ENCODE assay signal across 16 cellular contexts in the genomic region with DNA sequence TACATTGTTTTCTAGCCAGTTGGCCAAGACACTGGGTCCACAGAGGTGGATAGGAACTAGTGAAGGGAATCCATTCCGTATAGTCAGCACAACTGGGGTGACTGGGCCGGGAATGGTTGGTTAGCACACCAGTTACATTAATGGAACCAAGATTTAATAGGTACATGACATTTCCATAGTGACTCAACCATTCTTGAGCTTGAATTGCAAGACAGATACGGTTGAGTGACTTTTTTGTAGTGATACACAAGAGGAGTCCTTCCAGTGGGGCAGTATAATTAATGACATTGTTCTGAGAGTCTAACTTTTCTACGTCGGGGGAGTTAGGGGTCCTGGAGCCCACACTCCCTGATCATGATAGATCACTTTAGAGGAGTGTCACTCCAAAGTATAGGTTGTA.
DNase-seq lines count a peak whose midpoint lies in the region; ATAC-seq, FAIRE-seq and TF ChIP-seq lines count a peak whose summit lies in the region.
"Had no signal": no experiment of that assay in that cellular context is flagged by ENCODE, and none has a peak within 500 bp of the region (broad histone marks: within the 10 kb centered on the region; RNA-seq: fewer than 3 reads in every experiment).

No MANE protein-coding gene starts in this region.

- H3K4me3 Mint-ChIP-seq in activated CD8-positive, alpha-beta memory T cell treated with anti-CD3 and anti-CD28 coated beads, Interleukin-2, amount 10 ng/mL, durations not matched to agents 7 days and 5 days, result no peak overlapping the region
- H3K4me3 Mint-ChIP-seq: B cell; CD8-positive, alpha-beta memory T cell had no signal

- H3K36me3 Mint-ChIP-seq in activated CD8-positive, alpha-beta memory T cell treated with anti-CD3 and anti-CD28 coated beads, Interleukin-2, amount 10 ng/mL, durations not matched to agents 7 days and 5 days, result no peaks in the 10 kb centered on the region
- H3K36me3 Mint-ChIP-seq: CD8-positive, alpha-beta memory T cell had no signal

- H3K9me3 Mint-ChIP-seq in activated CD8-positive, alpha-beta memory T cell treated with anti-CD3 and anti-CD28 coated beads, Interleukin-2, amount 10 ng/mL, durations not matched to agents 7 days and 5 days (ENCODE audit: low read depth), result no peaks in the 10 kb centered on the region
- H3K9me3 Mint-ChIP-seq: CD8-positive, alpha-beta memory T cell had no signal

- FAIRE-seq in RCC 7860 (lab: Jason Lieb, UNC) (peak; percentile 21), GM12891 (lab: Jason Lieb, UNC) (no peak)
- FAIRE-seq: D721Med, G401.6, GM12892, GM18507 had no signal

- H3K36me3 ChIP-seq in HEK293 (ENCODE audit: control insufficient read depth in 2 of 2, insufficient read depth in 1 of 2, low read length in 2 of 2), result no peaks in the 10 kb centered on the region
- H3K36me3 ChIP-seq: BLaER1 treated with 17β-estradiol and CSF1 and Interleukin-3, amounts not matched to agents 10 nM and 100 nM; HAP-1 had no signal

- H3K27ac ChIP-seq in HEK293 (ENCODE audit: extremely low read depth, low read depth, low read length), result no peak overlapping the region
- H3K27ac ChIP-seq: BLaER1 treated with 17β-estradiol and CSF1 and Interleukin-3, amounts not matched to agents 10 nM and 100 nM; GM23248 had no signal

- H3K4me1 ChIP-seq in HEK293 (ENCODE audit: control insufficient read depth, insufficient read depth, low read length), result no peaks in the 10 kb centered on the region; the same call in 1 of the 2 replicates
- H3K4me1 ChIP-seq: HAP-1 had no signal

- H3K4me1 Mint-ChIP-seq in activated CD8-positive, alpha-beta memory T cell treated with anti-CD3 and anti-CD28 coated beads, Interleukin-2, amount 10 ng/mL, durations not matched to agents 7 days and 5 days, result no peaks in the 10 kb centered on the region
- H3K4me1 Mint-ChIP-seq: CD8-positive, alpha-beta memory T cell had no signal

- CTCF ChIA-PET in HEK293 (lab: Yijun Ruan, JAX), result interaction anchor here (3.3 kb wide), 1 partner anchor 9 kb away, joined by 20 read pairs; no protein-coding TSS in a partner anchor
- CTCF ChIA-PET in activated CD8-positive, alpha-beta memory T cell treated with anti-CD3 and anti-CD28 coated beads, Interleukin-2, amount 10 ng/mL, durations not matched to agents 7 days and 5 days (lab: Charles Lee), result interaction anchor here (1.8 kb wide), 1 partner anchor 8 kb away, joined by 4 read pairs; no protein-coding TSS in a partner anchor

- no peak for ATAC-seq in activated CD8-positive, alpha-beta memory T cell treated with anti-CD3 and anti-CD28 coated beads, Interleukin-2, amount 10 ng/mL, durations not matched to agents 7 days and 5 days

- no peaks in the 10 kb centered on the region for H3K9me3 ChIP-seq in HEK293 (ENCODE audit: control insufficient read depth, insufficient read depth, low read depth, low read length)
- H3K9me3 ChIP-seq: BLaER1 treated with 17β-estradiol and CSF1 and Interleukin-3, amounts not matched to agents 10 nM and 100 nM; HAP-1 had no signal

- TF ChIP-seq CTCF in HEK293 (tag by site-specific recombination; IDR thresholded peaks at IDR 0.05), result no peak

- POLR2A ChIA-PET in HEK293 (lab: Yijun Ruan, JAX), result no interaction called here

- no peak overlapping the region for H3K4me3 ChIP-seq in HEK293 (ENCODE audit: low read depth, low read length)
- H3K4me3 ChIP-seq: BLaER1 treated with 17β-estradiol and CSF1 and Interleukin-3, amounts not matched to agents 10 nM and 100 nM; GM23248; HAP-1 had no signal

- no peak overlapping the region for H3K27ac Mint-ChIP-seq in activated CD8-positive, alpha-beta memory T cell treated with anti-CD3 and anti-CD28 coated beads, Interleukin-2, amount 10 ng/mL, durations not matched to agents 7 days and 5 days
- H3K27ac Mint-ChIP-seq: B cell; CD8-positive, alpha-beta memory T cell had no signal

- no peak for TF ChIP-seq POLR2A in GM12891 (IDR thresholded peaks at IDR 0.05; ENCODE audit: low read depth, low read length)

- H3K27me3 Mint-ChIP-seq in activated CD8-positive, alpha-beta memory T cell treated with anti-CD3 and anti-CD28 coated beads, Interleukin-2, amount 10 ng/mL, durations not matched to agents 7 days and 5 days, result peaks cover 13% of the 10 kb centered on the region

- peak; percentile 37 for DNase-seq in RCC 7860 (ENCODE audit: low spot score)
- peak; percentile 34 for DNase-seq in kidney glomerular epithelial cell (lab: John Stamatoyannopoulos, UW)
- no peak for DNase-seq in GM12891 (ENCODE audit: insufficient read length, low spot score)
- DNase-seq in activated CD8-positive, alpha-beta memory T cell treated with anti-CD3 and anti-CD28 coated beads, Interleukin-2, amount 10 ng/mL, durations not matched to agents 7 days and 5 days, result no peak
- DNase-seq in stimulated activated CD4-positive, alpha-beta T cell treated with anti-CD3 and anti-CD28 coated beads, Interleukin-12 subunit alpha, Interleukin-12 subunit beta, amount 100 ng/mL, for 4 hours, result no peak
- DNase-seq: CD8-positive, alpha-beta memory T cell; COR-L47; GM23248 had no signal

TF ChIP-seq in HEK293, 187 proteins besides CTCF, POLR2A, EP300 and RAD21:
- TF ChIP-seq ZNF473 (tag by site-specific recombination; IDR thresholded peaks at IDR 0.05) (no peak), ZNF629 (tag by site-specific recombination; IDR thresholded peaks at IDR 0.05) (no peak), ZNF140 (tag by site-specific recombination; IDR thresholded peaks at IDR 0.05) (peak; percentile 30; the same call in 1 of the 2 replicates)

TF ChIP-seq in GM12891, 5 proteins besides CTCF, POLR2A, EP300 and RAD21:
- TF ChIP-seq PAX5 (IDR thresholded peaks at IDR 0.05; ENCODE audit: insufficient read depth, low read length, severe bottlenecking) (no peak), POU2F2 (IDR thresholded peaks at IDR 0.05; ENCODE audit: low read depth, low read length) (no peak), POLR2AphosphoS5 (IDR thresholded peaks at IDR 0.05; ENCODE audit: low read depth, low read length) (no peak), TAF1 (IDR thresholded peaks at IDR 0.05; ENCODE audit: low read depth, low read length) (no peak), SPI1 (IDR thresholded peaks at IDR 0.05; ENCODE audit: low read depth, low read length) (no peak)

Comparison
In these comparisons a context has a peak if more than half of its experiments do, and no peak if none do; other contexts are left out.
1. DNase-seq: peak in RCC 7860 (single experiment) and kidney glomerular epithelial cell (single experiment); none in GM12891 (single experiment), activated CD8-positive, alpha-beta memory T cell treated with anti-CD3 and anti-CD28 coated beads, Interleukin-2, amount 10 ng/mL, durations not matched to agents 7 days and 5 days (single experiment) and stimulated activated CD4-positive, alpha-beta T cell treated with anti-CD3 and anti-CD28 coated beads, Interleukin-12 subunit alpha, Interleukin-12 subunit beta, amount 100 ng/mL, for 4 hours (single experiment).